In genomic region chr6:2818593-2818992, GRCh38 we compare ENCODE assay signal across 12 cellular contexts. TPM values are rescaled to one million over a fixed set of nuclear protein-coding genes. Genes with fewer than 3 reads are reported as not detected.
DNase-seq lines count a peak whose midpoint lies in the region; ATAC-seq and TF ChIP-seq lines count a peak whose summit lies in the region.
"Had no signal": no experiment of that assay in that cellular context is flagged by ENCODE, and none has a peak within 500 bp of the region (broad histone marks: within the 10 kb centered on the region; RNA-seq: fewer than 3 reads in every experiment).

No MANE protein-coding gene starts in this region.

- H2BK120ac ChIP-seq in mesenchymal stem cell (ENCODE audit: low read depth, low read length), result no peak overlapping the region

- no peak for TF ChIP-seq POLR2A in uterus (IDR thresholded peaks at IDR 0.05)

- no peak overlapping the region for H3K27ac ChIP-seq in mesenchymal stem cell (ENCODE audit: low read length, poor library complexity, severe bottlenecking)
- H3K27ac ChIP-seq in uterus, result peak overlapping the region; percentile 16 to 55

- no peak overlapping the region for H3K4me2 ChIP-seq in mesenchymal stem cell (ENCODE audit: low read length, poor library complexity, severe bottlenecking)

- H3K36me3 ChIP-seq in endocrine pancreas (ENCODE audit: control insufficient read depth, insufficient read depth, low read length) (no peaks in the 10 kb centered on the region), mesenchymal stem cell (ENCODE audit: control insufficient read depth in 1 of 2, insufficient read depth in 2 of 2, low read depth in 1 of 2, low read length in 2 of 2) (no peaks in the 10 kb centered on the region), uterus (no peaks in the 10 kb centered on the region)

- H2BK5ac ChIP-seq in mesenchymal stem cell (ENCODE audit: low read depth, low read length, poor library complexity, severe bottlenecking), result no peak overlapping the region

- H2BK15ac ChIP-seq in mesenchymal stem cell (ENCODE audit: low read depth, poor library complexity, severe bottlenecking), result no peak overlapping the region

- H3K4me1 ChIP-seq in endocrine pancreas (ENCODE audit: control insufficient read depth, insufficient read depth, low read length), result peaks cover 14% of the 10 kb centered on the region
- H3K4me1 ChIP-seq in mesenchymal stem cell (ENCODE audit: control insufficient read depth, insufficient read depth, low read depth, low read length), result no peaks in the 10 kb centered on the region
- peaks cover 0 to 4% of the 10 kb centered on the region in 2 donors for H3K4me1 ChIP-seq in uterus

- no peak overlapping the region for H3K14ac ChIP-seq in mesenchymal stem cell (ENCODE audit: low read length in 2 of 2)

- H3K4ac ChIP-seq in mesenchymal stem cell (ENCODE audit: low read depth in 1 of 2, low read length in 2 of 2), result no peak overlapping the region

- H3K18ac ChIP-seq in mesenchymal stem cell (ENCODE audit: low read depth in 1 of 2, low read length in 2 of 2), result no peak overlapping the region

- H3K36me3 Mint-ChIP-seq in activated T-cell treated with anti-CD3 and anti-CD28 coated beads, Interleukin-2, amount 50 U/mL, for 72 hours (ENCODE audit: insufficient read depth in 2 of 2), result peaks cover 18 to 24% of the 10 kb centered on the region in 2 donors

- H4K8ac ChIP-seq in mesenchymal stem cell (ENCODE audit: low read length), result no peak overlapping the region

- no peak overlapping the region for H2AK5ac ChIP-seq in mesenchymal stem cell (ENCODE audit: low read length, severe bottlenecking)

- no peak overlapping the region for H2BK12ac ChIP-seq in mesenchymal stem cell (ENCODE audit: low read length in 2 of 2)

- H3K4me3 Mint-ChIP-seq in activated T-cell treated with anti-CD3 and anti-CD28 coated beads, Interleukin-2, amount 50 U/mL, for 72 hours, result peak overlapping the region; percentile 31 to 55
- H3K4me3 Mint-ChIP-seq: activated CD4-positive, alpha-beta T cell treated with anti-CD3 and anti-CD28 coated beads, Interleukin-2, amount 10 ng/mL, durations not matched to agents 7 days and 5 days; dendritic cell treated with granulocyte-macrophage colony-stimulating factor and Interleukin-4, amounts not matched to agents 40 ng/mL and 50 ng/mL, for 4 days had no signal

- no peak overlapping the region for H2AFZ ChIP-seq in mesenchymal stem cell (ENCODE audit: low read depth, low read length)

- no peaks in the 10 kb centered on the region for H3K79me1 ChIP-seq in mesenchymal stem cell (replicated peaks; ENCODE audit: low read length, poor library complexity, severe bottlenecking)

- TF ChIP-seq CTCF in uterus (IDR thresholded peaks at IDR 0.05) (no peak), GM10248 (IDR thresholded peaks at IDR 0.05; ENCODE audit: control extremely low read depth, extremely low read depth, low read depth, missing control alignments) (no peak)

- peak; percentile 51 to 59 for ATAC-seq in activated T-cell treated with anti-CD3 and anti-CD28 coated beads, Interleukin-2, amount 50 U/mL, for 72 hours (replicated peaks in 1 of 2)
- ATAC-seq in HG02763 (IDR thresholded peaks at IDR 0.05; ENCODE audit: unreplicated experiment), result no peak

- no peak overlapping the region for H4K91ac ChIP-seq in mesenchymal stem cell (ENCODE audit: low read length)

- peaks cover 7% of the 10 kb centered on the region for H3K27me3 Mint-ChIP-seq in activated T-cell treated with anti-CD3 and anti-CD28 coated beads, Interleukin-2, amount 50 U/mL, for 72 hours (ENCODE audit: low read depth)
- H3K27me3 Mint-ChIP-seq: activated CD4-positive, alpha-beta T cell treated with anti-CD3 and anti-CD28 coated beads, Interleukin-2, amount 10 ng/mL, durations not matched to agents 7 days and 5 days; dendritic cell treated with granulocyte-macrophage colony-stimulating factor and Interleukin-4, amounts not matched to agents 40 ng/mL and 50 ng/mL, for 4 days had no signal

- H3K27ac Mint-ChIP-seq in activated T-cell treated with anti-CD3 and anti-CD28 coated beads, Interleukin-2, amount 50 U/mL, for 72 hours, result peak overlapping the region; percentile 69
- H3K27ac Mint-ChIP-seq: activated CD4-positive, alpha-beta T cell treated with anti-CD3 and anti-CD28 coated beads, Interleukin-2, amount 10 ng/mL, durations not matched to agents 7 days and 5 days; dendritic cell treated with granulocyte-macrophage colony-stimulating factor and Interleukin-4, amounts not matched to agents 40 ng/mL and 50 ng/mL, for 4 days had no signal

- H3K9me3 ChIP-seq in endocrine pancreas (ENCODE audit: control insufficient read depth, low read length) (no peaks in the 10 kb centered on the region), mesenchymal stem cell (ENCODE audit: control insufficient read depth, low read length) (peaks cover 13% of the 10 kb centered on the region), uterus (no peaks in the 10 kb centered on the region)

- intact Hi-C loops in uterus (cut with DNase I; ENCODE audit: low total_unique reads), result no loop called here

- peak overlapping the region; percentile 63 for H3K4me3 ChIP-seq in endocrine pancreas (ENCODE audit: control insufficient read depth, insufficient read depth, low read length)
- no peak overlapping the region for H3K4me3 ChIP-seq in mesenchymal stem cell (ENCODE audit: insufficient read depth in 1 of 2, low read depth in 1 of 2, low read length in 2 of 2)
- H3K4me3 ChIP-seq in uterus, result no peak overlapping the region

- peaks cover 41% of the 10 kb centered on the region for H3K4me1 Mint-ChIP-seq in activated T-cell treated with anti-CD3 and anti-CD28 coated beads, Interleukin-2, amount 50 U/mL, for 72 hours (ENCODE audit: low read depth)

- CTCF ChIA-PET in GM10248 (lab: Yijun Ruan, JAX), result interaction anchor here (1.3 to 3.0 kb wide), 6 partner anchors 18 to 113 kb away, joined by 3 to 11 read pairs (median 4); partner anchors contain the start of gene SERPINB1

- H3K9ac ChIP-seq in endocrine pancreas (ENCODE audit: control insufficient read depth, insufficient read depth, low read length), result no peak overlapping the region
- peak overlapping the region; percentile 65 for H3K9ac ChIP-seq in mesenchymal stem cell (ENCODE audit: low read length)

- WGBS in mesenchymal stem cell, result 67% methylated on average over 1 of the region's 3 CpGs

- POLR2A ChIA-PET in GM10248 (lab: Yijun Ruan, JAX), result no interaction called here

- no peak for DNase-seq in activated T-cell treated with anti-CD3 and anti-CD28 coated beads, Interleukin-2, amount 50 U/mL, for 72 hours
- DNase-seq in activated T-cell treated with anti-CD3 and anti-CD28 coated beads for 4 hours, result no peak
- DNase-seq in mesenchymal stem cell, result peak; percentile 47
- no peak for DNase-seq in uterus
- no peak for DNase-seq in NCI-H1092 treated with DMSO at 0.1 percent for 48 hours (lab: John Stamatoyannopoulos, UW)
- DNase-seq in GM10248 (ENCODE audit: extremely low spot score), result no peak
- DNase-seq: activated CD4-positive, alpha-beta T cell treated with anti-CD3 and anti-CD28 coated beads, Interleukin-2, amount 10 ng/mL, durations not matched to agents 7 days and 5 days; NCI-H446 treated with DMSO at 0.1 percent for 48 hours; stimulated activated naive CD4-positive, alpha-beta T cell treated with Interleukin-2 at 50 U/mL for 16 hours had no signal

- no peaks in the 10 kb centered on the region for H3K27me3 ChIP-seq in endocrine pancreas (ENCODE audit: control insufficient read depth, insufficient read depth, low read length)
- no peaks in the 10 kb centered on the region for H3K27me3 ChIP-seq in mesenchymal stem cell (ENCODE audit: control insufficient read depth in 1 of 2, insufficient read depth in 1 of 2, low read length in 2 of 2)
- H3K27me3 ChIP-seq in uterus, result no peaks in the 10 kb centered on the region

- H3K23ac ChIP-seq in mesenchymal stem cell (ENCODE audit: low read length in 2 of 2), result no peak overlapping the region

- H3K9me3 Mint-ChIP-seq in activated T-cell treated with anti-CD3 and anti-CD28 coated beads, Interleukin-2, amount 50 U/mL, for 72 hours, result peaks cover 8 to 9% of the 10 kb centered on the region in 2 donors

RNA-seq across cellular contexts. Expression of gene SERPINB1, which starts 23.1 kb away (rescaled TPM):
- 100 to 1,000 TPM; 131 to 203 TPM for total RNA-seq in activated T-cell treated with anti-CD3 and anti-CD28 coated beads, Interleukin-2, amount 50 U/mL, for 72 hours
- 22.3 TPM for polyA plus RNA-seq in mesenchymal stem cell (2013, experiment 1 of 2)
- 23.4 TPM for polyA plus RNA-seq in mesenchymal stem cell (2013, experiment 2 of 2)
- 10 to 100 TPM in 2 of 4 donors, 1 to 10 TPM in 2; 7.7 to 28.2 (median 17.2) TPM for total RNA-seq in uterus

RNA-seq across cellular contexts. Expression of gene WRNIP1, which starts 53.4 kb away (rescaled TPM):
- 10 to 100 TPM; 40.9 to 47.1 TPM for total RNA-seq in activated T-cell treated with anti-CD3 and anti-CD28 coated beads, Interleukin-2, amount 50 U/mL, for 72 hours
- polyA plus RNA-seq in mesenchymal stem cell (2013, experiment 1 of 2), result 19.5 TPM
- polyA plus RNA-seq in mesenchymal stem cell (2013, experiment 2 of 2), result 21.4 TPM
- 10 to 100 TPM; 34.1 to 50.5 (median 41.7) TPM for total RNA-seq in uterus

Comparison
In these comparisons a context has a peak if more than half of its experiments do, and no peak if none do; other contexts are left out.
1. RNA of gene SERPINB1, which starts 23.1 kb away (total RNA-seq): 131 to 203 TPM in activated T-cell treated with anti-CD3 and anti-CD28 coated beads, Interleukin-2, amount 50 U/mL, for 72 hours; 7.7 to 28.2 TPM in uterus; every median in the first group is over 4 times any median in the second.